ENCODE assay signal across 8 cellular contexts in the genomic region with DNA sequence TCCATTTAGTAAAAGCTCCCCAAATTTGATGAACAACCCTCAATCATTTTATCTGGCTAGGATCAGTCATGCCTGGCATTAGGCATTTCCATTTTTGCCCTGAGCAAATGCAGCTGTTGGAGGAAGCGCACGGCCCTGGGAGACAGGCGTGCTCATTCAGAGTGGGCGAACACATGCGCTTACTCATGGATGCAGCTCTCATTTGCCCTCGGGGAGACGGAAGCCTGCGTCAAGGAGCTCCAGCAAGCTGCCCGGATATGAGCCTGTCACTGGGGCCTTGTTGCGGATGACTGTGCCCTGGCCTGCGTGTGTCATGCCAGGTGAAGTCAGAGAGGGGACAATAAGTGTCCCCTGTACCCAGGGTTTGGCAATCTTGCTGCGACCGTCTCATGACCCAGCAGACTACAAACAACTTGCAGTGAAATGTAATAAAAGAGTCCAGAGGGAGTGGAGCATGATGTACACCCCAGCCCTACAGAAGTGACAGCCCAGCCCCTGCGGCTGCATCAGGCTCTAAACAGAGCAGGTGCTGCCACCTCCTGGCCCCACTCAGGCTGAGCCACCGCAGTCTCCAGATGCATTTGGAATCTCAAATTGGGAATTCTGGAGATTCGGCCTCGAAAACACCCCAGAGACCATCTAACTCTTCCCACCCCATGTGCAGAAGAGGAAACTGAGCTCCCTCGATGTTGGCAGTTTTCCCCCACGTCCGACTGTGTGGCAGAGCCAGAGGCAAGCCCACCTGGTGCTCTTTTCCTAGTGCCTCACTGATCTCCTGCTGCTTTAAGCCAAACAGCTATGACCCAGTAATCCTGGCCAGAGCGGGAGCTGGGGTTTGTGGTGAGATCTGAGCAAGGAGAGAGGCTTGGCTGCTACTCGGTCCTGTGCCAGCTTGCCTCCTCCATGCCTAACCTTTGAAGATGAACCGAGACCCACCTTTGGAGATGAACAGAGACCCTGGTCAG.
A peak's percentile ranks its signal among the peaks of the same experiment; 100 is the strongest.
DNase-seq lines count a peak whose midpoint lies in the region; ATAC-seq and TF ChIP-seq lines count a peak whose summit lies in the region.

No MANE protein-coding gene starts in this region.

- no peak for TF ChIP-seq EP300 in Ishikawa (IDR thresholded peaks at IDR 0.05; ENCODE audit: borderline replicate concordance)

- H3K27me3 ChIP-seq in adipocyte (replicated peaks; ENCODE audit: control insufficient read depth, insufficient read depth, low read length) (peaks cover 37% of the 10 kb centered on the region), right cardiac atrium (ENCODE audit: control insufficient read depth, insufficient read depth) (peaks cover 2% of the 10 kb centered on the region), skeletal muscle satellite cell (ENCODE audit: control insufficient read depth, insufficient read depth, low read length) (peaks cover 29% of the 10 kb centered on the region)

- 40% methylated on average over 23 of the region's 23 CpGs for WGBS in right cardiac atrium

- H3K4me1 Mint-ChIP-seq in natural killer cell treated with Interleukin-12 subunit alpha and Interleukin-12 subunit beta and Interleukin-15 and Interleukin-18, amount 100 ng/mL, for 72 hours (ENCODE audit: low read depth in 2 of 2): no peaks in the 10 kb centered on the region

- H3K27me3 Mint-ChIP-seq in natural killer cell treated with Interleukin-12 subunit alpha and Interleukin-12 subunit beta and Interleukin-15 and Interleukin-18, amount 100 ng/mL, for 72 hours: peaks cover 23 to 34% of the 10 kb centered on the region in 2 donors

- H3K9me3 ChIP-seq in adipocyte (ENCODE audit: control insufficient read depth, low read length) (no peaks in the 10 kb centered on the region), right cardiac atrium (ENCODE audit: control insufficient read depth, low read length) (no peaks in the 10 kb centered on the region), skeletal muscle satellite cell (replicated peaks; ENCODE audit: low read length) (no peaks in the 10 kb centered on the region)

- H3K9ac ChIP-seq in adipocyte (ENCODE audit: low read length): no peak overlapping the region
- no peak overlapping the region for H3K9ac ChIP-seq in skeletal muscle satellite cell (ENCODE audit: low read depth, low read length)

- no peak overlapping the region for H3K27ac ChIP-seq in right cardiac atrium (ENCODE audit: low read length)

- DNase-seq in G401 (ENCODE audit: low spot score): peak; percentile 32
- DNase-seq in adipocyte (ENCODE audit: low read depth): peak; percentile 82
- DNase-seq in right cardiac atrium: peak; percentile 47 to 82 (median 76)
- no peak for DNase-seq in activated effector memory CD4-positive, alpha-beta T cell treated with Interleukin-2 at 50 U/mL for 16 hours
- no peak for DNase-seq in natural killer cell treated with Interleukin-12 subunit alpha and Interleukin-12 subunit beta and Interleukin-15 and Interleukin-18, amount 100 ng/mL, for 72 hours (ENCODE audit: low spot score)
- DNase-seq in stimulated activated naive CD4-positive, alpha-beta T cell (lab: John Stamatoyannopoulos, UW): no peak

- TF ChIP-seq RAD21 in Ishikawa (IDR thresholded peaks at IDR 0.05; ENCODE audit: low read depth): peak; percentile 73

- H3K4me2 ChIP-seq in skeletal muscle satellite cell (ENCODE audit: low read length): peak overlapping the region; percentile 74

- H3K4me1 ChIP-seq in adipocyte (ENCODE audit: control insufficient read depth, insufficient read depth, low read length) (peaks cover 6% of the 10 kb centered on the region), right cardiac atrium (ENCODE audit: control insufficient read depth, insufficient read depth, low read length) (no peaks in the 10 kb centered on the region), skeletal muscle satellite cell (ENCODE audit: control insufficient read depth, insufficient read depth, low read length) (peaks cover 8% of the 10 kb centered on the region)

- no peak overlapping the region for H3K4me3 Mint-ChIP-seq in natural killer cell treated with Interleukin-12 subunit alpha and Interleukin-12 subunit beta and Interleukin-15 and Interleukin-18, amount 100 ng/mL, for 72 hours

- no peak overlapping the region for H3K27ac Mint-ChIP-seq in natural killer cell treated with Interleukin-12 subunit alpha and Interleukin-12 subunit beta and Interleukin-15 and Interleukin-18, amount 100 ng/mL, for 72 hours

- no peaks in the 10 kb centered on the region for H3K9me3 Mint-ChIP-seq in natural killer cell treated with Interleukin-12 subunit alpha and Interleukin-12 subunit beta and Interleukin-15 and Interleukin-18, amount 100 ng/mL, for 72 hours

- in situ Hi-C loops in G401 (cut with HindIII; ENCODE audit: low sequenced_read_pairs): no loop called here

- no peaks in the 10 kb centered on the region for H3K36me3 Mint-ChIP-seq in natural killer cell treated with Interleukin-12 subunit alpha and Interleukin-12 subunit beta and Interleukin-15 and Interleukin-18, amount 100 ng/mL, for 72 hours

- intact Hi-C loops in right cardiac atrium (cut with DNase I): loop anchor here in 3 of 4 donors (5.0 kb wide), 1 partner anchor 104 kb away; a partner anchor contains a TSS

- ATAC-seq in right cardiac atrium: peak; percentile 70 to 77
- ATAC-seq in natural killer cell treated with Interleukin-12 subunit alpha and Interleukin-12 subunit beta and Interleukin-15 and Interleukin-18, amount 100 ng/mL, for 72 hours: no peak

- no peak overlapping the region for H3K4me3 ChIP-seq in adipocyte (ENCODE audit: low read length)
- no peak overlapping the region for H3K4me3 ChIP-seq in right cardiac atrium (ENCODE audit: low read length)
- peak overlapping the region; percentile 37 for H3K4me3 ChIP-seq in skeletal muscle satellite cell (ENCODE audit: low read length)

- H3K36me3 ChIP-seq in adipocyte (ENCODE audit: control insufficient read depth, insufficient read depth, low read length, severe bottlenecking): no peaks in the 10 kb centered on the region
- H3K36me3 ChIP-seq in skeletal muscle satellite cell (ENCODE audit: insufficient read depth, low read length): no peaks in the 10 kb centered on the region

TF ChIP-seq in Ishikawa, 13 proteins besides CTCF, POLR2A, EP300 and RAD21:
- TF ChIP-seq, protein P1, sequence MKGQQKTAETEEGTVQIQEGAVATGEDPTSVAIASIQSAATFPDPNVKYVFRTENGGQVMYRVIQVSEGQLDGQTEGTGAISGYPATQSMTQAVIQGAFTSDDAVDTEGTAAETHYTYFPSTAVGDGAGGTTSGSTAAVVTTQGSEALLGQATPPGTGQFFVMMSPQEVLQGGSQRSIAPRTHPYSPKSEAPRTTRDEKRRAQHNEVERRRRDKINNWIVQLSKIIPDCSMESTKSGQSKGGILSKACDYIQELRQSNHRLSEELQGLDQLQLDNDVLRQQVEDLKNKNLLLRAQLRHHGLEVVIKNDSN (IDR thresholded peaks at IDR 0.05): no peak
- TF ChIP-seq YY1 (IDR thresholded peaks at IDR 0.05; ENCODE audit: low read depth) (no peak), CREB1 (IDR thresholded peaks at IDR 0.05; ENCODE audit: low read depth) (no peak), ZBTB7A (IDR thresholded peaks at IDR 0.05; ENCODE audit: low read depth) (no peak), TAF1 (IDR thresholded peaks at IDR 0.05; ENCODE audit: low read depth) (no peak)
- TF ChIP-seq, protein P2, sequence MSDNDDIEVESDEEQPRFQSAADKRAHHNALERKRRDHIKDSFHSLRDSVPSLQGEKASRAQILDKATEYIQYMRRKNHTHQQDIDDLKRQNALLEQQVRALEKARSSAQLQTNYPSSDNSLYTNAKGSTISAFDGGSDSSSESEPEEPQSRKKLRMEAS (IDR thresholded peaks at IDR 0.05): no peak

Comparison
In these comparisons a context has a peak if more than half of its experiments do, and no peak if none do; other contexts are left out.
1. DNase-seq: peak in G401 (single experiment), adipocyte (single experiment) and right cardiac atrium (3 of 3); none in activated effector memory CD4-positive, alpha-beta T cell treated with Interleukin-2 at 50 U/mL for 16 hours (single experiment), natural killer cell treated with Interleukin-12 subunit alpha and Interleukin-12 subunit beta and Interleukin-15 and Interleukin-18, amount 100 ng/mL, for 72 hours (single experiment) and stimulated activated naive CD4-positive, alpha-beta T cell (0 of 6).
2. ATAC-seq: peak in right cardiac atrium (2 of 2); none in natural killer cell treated with Interleukin-12 subunit alpha and Interleukin-12 subunit beta and Interleukin-15 and Interleukin-18, amount 100 ng/mL, for 72 hours (0 of 2).